15 cellular contexts compared by ENCODE assay signal in genomic region chr16:73289232-73289631, GRCh38.
DNase-seq lines count a peak whose midpoint lies in the region; ATAC-seq, FAIRE-seq and TF ChIP-seq lines count a peak whose summit lies in the region.
"Had no signal": no experiment of that assay in that cellular context is flagged by ENCODE, and none has a peak within 500 bp of the region (broad histone marks: within the 10 kb centered on the region; RNA-seq: fewer than 3 reads in every experiment).

No MANE protein-coding gene starts in this region.

- H3K9ac ChIP-seq in kidney (ENCODE audit: low read length in 2 of 2): no peak overlapping the region

- H3K9me3 Mint-ChIP-seq in GM23338: no peaks in the 10 kb centered on the region; the same call in 2 of the 3 replicates

- FAIRE-seq in kidney (lab: Jason Lieb, UNC): no peak
- FAIRE-seq: A549, H54, small intestine had no signal

- H3K9me3 ChIP-seq in psoas muscle: no peaks in the 10 kb centered on the region
- no peaks in the 10 kb centered on the region for H3K9me3 ChIP-seq in kidney (ENCODE audit: control insufficient read depth in 1 of 2, low read length in 2 of 2)
- H3K9me3 ChIP-seq: A549 had no signal

- no peak overlapping the region for H3K27ac ChIP-seq in GM23338 (ENCODE audit: low read depth)
- no peak overlapping the region for H3K27ac ChIP-seq in psoas muscle
- H3K27ac ChIP-seq in kidney (ENCODE audit: low read depth in 2 of 2, low read length in 2 of 2): no peak overlapping the region
- H3K27ac ChIP-seq: A549 had no signal

- H3K27ac Mint-ChIP-seq in GM23338: peak overlapping the region; percentile 51; the same call in 1 of the 2 replicates
- H3K27ac Mint-ChIP-seq: T-helper 17 cell had no signal

- peaks cover 10% of the 10 kb centered on the region; the same call in 2 of the 3 replicates for H3K4me1 Mint-ChIP-seq in GM23338
- H3K4me1 Mint-ChIP-seq: T-helper 17 cell had no signal

- peak; percentile 65 for DNase-seq in GM06990 (ENCODE audit: extremely low read depth, insufficient read length)
- no peak for DNase-seq in GM23338 (ENCODE audit: low spot score)
- no peak for DNase-seq in NCI-H526 treated with DMSO at 0.1 percent for 48 hours (lab: John Stamatoyannopoulos, UW)
- no peak for DNase-seq in psoas muscle
- DNase-seq in effector CD4-positive, alpha-beta T cell: no peak
- DNase-seq in kidney: no peak
- DNase-seq: activated CD8-positive, alpha-beta memory T cell treated with anti-CD3 and anti-CD28 coated beads, Interleukin-2, amount 50 U/mL, for 4 hours; DMS 273 treated with DMSO at 0.1 percent for 48 hours; MM.1S; small intestine; T-helper 17 cell had no signal

- WGBS in psoas muscle, 3 donors: 69 to 76% (median 73%) methylated on average over 4 of the region's 4 CpGs

- ATAC-seq in GM19043 (IDR thresholded peaks at IDR 0.05; ENCODE audit: low read depth, unreplicated experiment) (peak; percentile 92), GM23338 (no peak), HG03196 (IDR thresholded peaks at IDR 0.05; ENCODE audit: unreplicated experiment) (peak; percentile 88), psoas muscle (no peak)
- ATAC-seq: A549, T-helper 17 cell had no signal

- no peak overlapping the region for H3K4me2 ChIP-seq in GM23338
- H3K4me2 ChIP-seq: A549 had no signal

- peak overlapping the region; percentile 80; the same call in 1 of the 2 replicates for H2AFZ ChIP-seq in GM23338

- no peaks in the 10 kb centered on the region for H4K20me1 ChIP-seq in GM23338 (replicated peaks; ENCODE audit: insufficient read depth)

- TF ChIP-seq CTCF in GM06990 (IDR thresholded peaks at IDR 0.05; ENCODE audit: insufficient read depth, low read length, poor library complexity, severe bottlenecking) (no peak), GM23338 (conservative IDR thresholded peaks at IDR 0.05; ENCODE audit: low read depth in 2 of 2) (no peak), psoas muscle (IDR thresholded peaks at IDR 0.05) (no peak), kidney (IDR thresholded peaks at IDR 0.05; ENCODE audit: borderline replicate concordance, extremely low read depth, insufficient read depth) (no peak)

- H3F3A ChIP-seq in GM23338 (replicated peaks; ENCODE audit: low read depth): no peaks in the 10 kb centered on the region

- peaks cover 4% of the 10 kb centered on the region; the same call in 1 of the 2 replicates for H3K4me1 ChIP-seq in GM23338 (ENCODE audit: insufficient read depth)
- no peaks in the 10 kb centered on the region for H3K4me1 ChIP-seq in psoas muscle
- H3K4me1 ChIP-seq in kidney (ENCODE audit: control insufficient read depth in 1 of 2, insufficient read depth in 1 of 2, low read depth in 1 of 2, low read length in 2 of 2): no peaks in the 10 kb centered on the region
- H3K4me1 ChIP-seq: A549 had no signal

- H3K27me3 Mint-ChIP-seq in GM23338 (ENCODE audit: insufficient read depth, low read depth, poor library complexity): peaks cover 3% of the 10 kb centered on the region
- H3K27me3 Mint-ChIP-seq: T-helper 17 cell had no signal

- H3K79me2 ChIP-seq in GM23338 (replicated peaks; ENCODE audit: insufficient read depth): no peaks in the 10 kb centered on the region

- H3K36me3 ChIP-seq in GM06990 (ENCODE audit: control insufficient read depth, insufficient read depth, low read length): no peaks in the 10 kb centered on the region
- H3K36me3 ChIP-seq in GM23338 (ENCODE audit: insufficient read depth): no peaks in the 10 kb centered on the region
- no peaks in the 10 kb centered on the region for H3K36me3 ChIP-seq in psoas muscle (ENCODE audit: insufficient read depth in 1 of 2, low read depth in 1 of 2)
- H3K36me3 ChIP-seq in kidney (ENCODE audit: control insufficient read depth in 1 of 2, insufficient read depth in 2 of 2, low read length in 2 of 2): no peaks in the 10 kb centered on the region

- no peaks in the 10 kb centered on the region for H3K36me3 Mint-ChIP-seq in GM23338 (ENCODE audit: low read depth)

- H3K4me3 Mint-ChIP-seq in GM23338: no peak overlapping the region
- H3K4me3 Mint-ChIP-seq: T-helper 17 cell had no signal

- H3K27me3 ChIP-seq in GM06990 (replicated peaks; ENCODE audit: control insufficient read depth, insufficient read depth, low read length): no peaks in the 10 kb centered on the region
- no peaks in the 10 kb centered on the region for H3K27me3 ChIP-seq in GM23338 (ENCODE audit: insufficient read depth)
- H3K27me3 ChIP-seq in psoas muscle (ENCODE audit: insufficient read depth in 3 of 3, low read length in 2 of 3): peaks cover 0 to 15% (median 12%) of the 10 kb centered on the region in 3 donors

- H3K9me2 ChIP-seq in GM23338 (ENCODE audit: insufficient read depth): peaks cover 16% of the 10 kb centered on the region; the same call in 1 of the 2 replicates

- intact Hi-C loops in psoas muscle (cut with DNase I): no loop called here
- intact Hi-C loops in kidney (cut with DNase I): no loop called here

- H3K4me3 ChIP-seq in GM06990 (replicated peaks; ENCODE audit: low read depth, low read length): no peak overlapping the region
- no peak overlapping the region for H3K4me3 ChIP-seq in GM23338
- H3K4me3 ChIP-seq in psoas muscle: no peak overlapping the region
- no peak overlapping the region for H3K4me3 ChIP-seq in kidney (ENCODE audit: low read length in 2 of 2)
- H3K4me3 ChIP-seq: A549 had no signal

TF ChIP-seq in GM23338, 12 proteins besides CTCF, POLR2A, EP300 and RAD21:
- no peak for TF ChIP-seq JUNB (IDR thresholded peaks at IDR 0.05; ENCODE audit: unreplicated experiment)
- no peak for TF ChIP-seq POLR2AphosphoS5 (IDR thresholded peaks at IDR 0.05; ENCODE audit: low read depth)
- no peak for TF ChIP-seq CREB1 (CRISPR knock-in tag; IDR thresholded peaks at IDR 0.05; ENCODE audit: low read depth)
- no peak for TF ChIP-seq NANOG (IDR thresholded peaks at IDR 0.05; ENCODE audit: borderline replicate concordance)
- no peak for TF ChIP-seq ETS1 (IDR thresholded peaks at IDR 0.05)
- no peak for TF ChIP-seq ZNF331 (CRISPR knock-in tag; IDR thresholded peaks at IDR 0.05; ENCODE audit: low read depth)

Comparison
In these comparisons a context has a peak if more than half of its experiments do, and no peak if none do; other contexts are left out.
1. ATAC-seq: peak in GM19043 (single experiment) and HG03196 (single experiment); none in GM23338 (single experiment) and psoas muscle (0 of 4).